ENCODE assay signal across 10 cellular contexts in the genomic region with DNA sequence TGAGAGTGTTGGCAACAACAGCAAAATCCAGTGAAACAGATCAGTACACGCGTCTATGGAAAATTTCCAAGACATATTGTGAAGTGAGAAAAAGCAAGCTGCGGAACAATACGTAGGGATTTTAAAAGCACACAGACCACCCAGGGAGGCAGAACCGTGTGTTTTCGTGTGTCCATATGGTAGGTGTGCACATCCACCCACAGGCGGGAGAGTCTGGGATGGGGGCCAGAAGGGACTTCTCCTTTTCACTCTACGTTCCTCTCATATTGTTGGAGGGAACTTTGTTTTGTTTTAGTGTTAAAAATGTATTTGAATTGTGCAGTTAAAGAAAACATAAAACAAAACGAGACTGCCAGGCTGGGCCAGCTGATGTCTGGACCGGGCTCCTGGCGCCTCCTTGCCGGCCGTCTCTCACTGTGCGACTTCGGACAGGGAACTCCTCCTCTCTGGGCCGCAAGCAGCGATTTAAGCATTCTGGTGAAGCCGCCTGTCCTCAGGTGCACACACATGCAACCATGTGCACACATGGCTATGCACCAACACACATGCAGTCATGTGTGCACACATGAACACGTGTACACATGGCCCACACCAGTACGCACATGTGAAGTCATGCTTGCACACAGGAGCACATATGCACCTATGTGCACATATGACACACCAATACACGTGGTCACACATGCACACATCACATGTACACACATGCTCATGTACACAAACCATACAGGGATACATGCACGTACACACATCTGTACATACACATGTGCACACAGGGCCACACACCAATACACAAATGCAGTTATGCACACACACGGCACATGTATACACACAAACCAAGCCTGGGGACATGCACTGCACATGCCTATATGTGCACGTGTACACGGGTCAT.
DNase-seq lines count a peak whose midpoint lies in the region; FAIRE-seq and TF ChIP-seq lines count a peak whose summit lies in the region.
"Had no signal": no experiment of that assay in that cellular context is flagged by ENCODE, and none has a peak within 500 bp of the region (broad histone marks: within the 10 kb centered on the region; RNA-seq: fewer than 3 reads in every experiment).

No MANE protein-coding gene starts in this region.

- no peaks in the 10 kb centered on the region for H4K20me1 ChIP-seq in fibroblast of lung (ENCODE audit: control insufficient read depth, extremely low read depth, insufficient read depth, low read length)

- H2AFZ ChIP-seq in fibroblast of lung (ENCODE audit: low read length), result no peak overlapping the region

- H3K79me2 ChIP-seq in fibroblast of lung (ENCODE audit: control insufficient read depth, insufficient read depth, low read length), result no peaks in the 10 kb centered on the region

- peak overlapping the region; percentile 54 for H3K4me2 ChIP-seq in fibroblast of lung (ENCODE audit: extremely low read depth, insufficient read depth, low read length)

- TF ChIP-seq POLR2A in GM12891 (IDR thresholded peaks at IDR 0.05; ENCODE audit: low read depth, low read length), result no peak
- no peak for TF ChIP-seq POLR2A in sigmoid colon (IDR thresholded peaks at IDR 0.05)

- TF ChIP-seq EP300 in sigmoid colon (IDR thresholded peaks at IDR 0.05), result no peak

- WGBS in sigmoid colon, 2 donors, result 68 to 76% methylated on average over 25 of the region's 25 CpGs
- WGBS in endodermal cell (ENCODE audit: insufficient coverage in 1 of 2, insufficient read length in 1 of 2), 2 experiments, result 92 to 93% methylated on average over 22 to 25 of the region's 25 CpGs

- intact Hi-C loops in sigmoid colon (cut with DNase I), result loop anchor here (10.0 kb wide), 1 partner anchor 394 kb away; no protein-coding TSS in a partner anchor

- H3K27me3 ChIP-seq in fibroblast of lung (ENCODE audit: control insufficient read depth, insufficient read depth, low read length) (no peaks in the 10 kb centered on the region), sigmoid colon (peaks cover 0 to 4% (median 0%) of the 10 kb centered on the region in 3 donors), endodermal cell (ENCODE audit: control insufficient read depth, insufficient read depth, low read length, poor library complexity, severe bottlenecking) (no peaks in the 10 kb centered on the region)

- no peaks in the 10 kb centered on the region for H3K36me3 Mint-ChIP-seq in activated naive CD8-positive, alpha-beta T cell treated with anti-CD3 and anti-CD28 coated beads for 36 hours
- peaks cover 3% of the 10 kb centered on the region for H3K36me3 Mint-ChIP-seq in endodermal cell (ENCODE audit: low read depth)

- no peaks in the 10 kb centered on the region for H3K27me3 Mint-ChIP-seq in activated naive CD8-positive, alpha-beta T cell treated with anti-CD3 and anti-CD28 coated beads for 36 hours
- no peaks in the 10 kb centered on the region for H3K27me3 Mint-ChIP-seq in endodermal cell (ENCODE audit: insufficient read depth)

- DNase-seq in GM12891 (ENCODE audit: insufficient read length, low spot score) (no peak), NCI-H446 (lab: John Stamatoyannopoulos, UW) (peak; percentile 65 to 86), fibroblast of lung (ENCODE audit: low read depth in 2 of 2) (peak; percentile 20 to 48), sigmoid colon (peak; percentile 35), GM19239 (ENCODE audit: insufficient read length, low spot score) (no peak), endodermal cell (no peak), OCI-M1 (lab: John Stamatoyannopoulos, UW) (no peak)
- no peak for DNase-seq in activated naive CD8-positive, alpha-beta T cell treated with anti-CD3 and anti-CD28 coated beads for 36 hours
- DNase-seq: amniotic stem cell, NCI-H2029 had no signal

- H3K4me3 Mint-ChIP-seq in activated naive CD8-positive, alpha-beta T cell treated with anti-CD3 and anti-CD28 coated beads for 36 hours, result no peak overlapping the region
- H3K4me3 Mint-ChIP-seq in endodermal cell, result no peak overlapping the region

- peak overlapping the region in 1 of 4 experiments; percentile 2 for H3K4me3 ChIP-seq in fibroblast of lung (replicated peaks in 1 of 4; ENCODE audit: control extremely low read depth in 1 of 4, insufficient read depth in 1 of 4, low read depth in 3 of 4, low read length in 4 of 4)
- peak overlapping the region in 1 of 4 donors; percentile 6 for H3K4me3 ChIP-seq in sigmoid colon
- no peak overlapping the region for H3K4me3 ChIP-seq in endodermal cell (ENCODE audit: low read length)

- H3K4me1 ChIP-seq in fibroblast of lung (ENCODE audit: control insufficient read depth, extremely low read depth, insufficient read depth, low read length) (no peaks in the 10 kb centered on the region), sigmoid colon (peaks cover 0 to 17% (median 10%) of the 10 kb centered on the region in 4 donors), endodermal cell (ENCODE audit: control insufficient read depth, insufficient read depth, low read length) (no peaks in the 10 kb centered on the region)

- no peaks in the 10 kb centered on the region for H3K9me3 ChIP-seq in fibroblast of lung (ENCODE audit: control insufficient read depth, insufficient read depth, low read depth, low read length)
- H3K9me3 ChIP-seq in sigmoid colon, result no peaks in the 10 kb centered on the region
- no peaks in the 10 kb centered on the region for H3K9me3 ChIP-seq in endodermal cell (ENCODE audit: control insufficient read depth, low read length)

- H3K27ac Mint-ChIP-seq in activated naive CD8-positive, alpha-beta T cell treated with anti-CD3 and anti-CD28 coated beads for 36 hours, result no peak overlapping the region
- H3K27ac Mint-ChIP-seq in endodermal cell, result no peak overlapping the region

- no peak overlapping the region for H3K27ac ChIP-seq in fibroblast of lung (ENCODE audit: insufficient read depth, low read length)
- H3K27ac ChIP-seq in sigmoid colon, result no peak overlapping the region
- no peak overlapping the region for H3K27ac ChIP-seq in endodermal cell (ENCODE audit: low read depth, low read length)

- FAIRE-seq in GM12891 (lab: Jason Lieb, UNC), result peak; percentile 86
- FAIRE-seq in GM19239 (lab: Jason Lieb, UNC), result no peak

- H3K9ac ChIP-seq in fibroblast of lung (ENCODE audit: insufficient read depth, low read length), result no peak overlapping the region
- no peak overlapping the region for H3K9ac ChIP-seq in endodermal cell (ENCODE audit: extremely low read depth, low read length, poor library complexity, severe bottlenecking)

- no peak for TF ChIP-seq CTCF in fibroblast of lung (conservative IDR thresholded peaks at IDR 0.05 in 1 of 2, IDR thresholded peaks at IDR 0.05 in 1 of 2; ENCODE audit: low read depth in 1 of 2, low read length in 2 of 2)
- no peak for TF ChIP-seq CTCF in sigmoid colon (IDR thresholded peaks at IDR 0.05)
- TF ChIP-seq CTCF in endodermal cell (conservative IDR thresholded peaks at IDR 0.05), result no peak

- H3K36me3 ChIP-seq in fibroblast of lung (ENCODE audit: control insufficient read depth, insufficient read depth, low read length) (no peaks in the 10 kb centered on the region), sigmoid colon (no peaks in the 10 kb centered on the region), endodermal cell (ENCODE audit: control insufficient read depth, insufficient read depth, low read length) (no peaks in the 10 kb centered on the region)

- no peaks in the 10 kb centered on the region for H3K9me3 Mint-ChIP-seq in activated naive CD8-positive, alpha-beta T cell treated with anti-CD3 and anti-CD28 coated beads for 36 hours
- H3K9me3 Mint-ChIP-seq in endodermal cell, result no peaks in the 10 kb centered on the region

- no peaks in the 10 kb centered on the region for H3K4me1 Mint-ChIP-seq in activated naive CD8-positive, alpha-beta T cell treated with anti-CD3 and anti-CD28 coated beads for 36 hours
- no peaks in the 10 kb centered on the region for H3K4me1 Mint-ChIP-seq in endodermal cell

TF ChIP-seq in GM12891, 5 proteins besides CTCF, POLR2A, EP300 and RAD21:
- TF ChIP-seq POLR2AphosphoS5 (IDR thresholded peaks at IDR 0.05; ENCODE audit: low read depth, low read length) (no peak), TAF1 (IDR thresholded peaks at IDR 0.05; ENCODE audit: low read depth, low read length) (no peak), PAX5 (IDR thresholded peaks at IDR 0.05; ENCODE audit: insufficient read depth, low read length, severe bottlenecking) (no peak), POU2F2 (IDR thresholded peaks at IDR 0.05; ENCODE audit: low read depth, low read length) (no peak), SPI1 (IDR thresholded peaks at IDR 0.05; ENCODE audit: low read depth, low read length) (no peak)

Comparison
In these comparisons a context has a peak if more than half of its experiments do, and no peak if none do; other contexts are left out.
1. DNase-seq: peak in NCI-H446 (2 of 2), fibroblast of lung (2 of 2) and sigmoid colon (single experiment); none in GM12891 (single experiment), GM19239 (single experiment), activated naive CD8-positive, alpha-beta T cell treated with anti-CD3 and anti-CD28 coated beads for 36 hours (single experiment), endodermal cell (single experiment) and OCI-M1 (single experiment).